Comparison of ENCODE assay signal across 6 cellular contexts in the genomic region with DNA sequence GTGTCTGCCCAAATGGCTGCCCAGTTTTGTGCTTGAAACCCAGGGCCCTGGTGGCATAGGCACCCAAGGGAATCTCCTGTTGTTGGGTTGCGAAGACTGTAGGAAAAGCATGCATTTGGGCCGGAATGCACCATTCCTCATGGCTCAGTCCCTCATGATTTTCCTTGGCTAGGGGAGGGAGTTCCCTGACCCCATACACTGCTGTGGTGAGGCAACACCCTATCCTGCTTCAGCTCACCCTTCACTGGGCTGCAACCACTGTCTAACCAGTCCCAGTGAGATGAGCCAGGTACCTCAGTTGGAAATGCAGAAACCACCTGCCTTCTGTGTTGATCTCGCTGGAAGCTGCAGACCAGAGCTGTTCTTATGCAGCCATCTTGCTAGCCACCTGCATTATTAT.
A peak's percentile ranks its signal among the peaks of the same experiment; 100 is the strongest.
DNase-seq lines count a peak whose midpoint lies in the region; ATAC-seq, FAIRE-seq and TF ChIP-seq lines count a peak whose summit lies in the region.
"Not testable (repeated sequence)": the region's sequence is repeated elsewhere in the genome, so short reads cannot be mapped to it uniquely, and the experiment has no call there.

No MANE protein-coding gene starts in this region.

- not testable (repeated sequence) for H3K4ac ChIP-seq in H1 (replicated peaks; ENCODE audit: insufficient read length, low read depth, low read length)

- not testable (repeated sequence) for H3K23me2 ChIP-seq in H1 (ENCODE audit: low read depth, low read length)

- not testable (repeated sequence) for H3F3A ChIP-seq in GM23338 (replicated peaks; ENCODE audit: low read depth)

- H3K4me1 ChIP-seq in GM23338 (ENCODE audit: insufficient read depth); HUES64 (ENCODE audit: insufficient read depth, low read length); H1 (replicated peaks in 1 of 4; ENCODE audit: control insufficient read depth in 3 of 4, insufficient read depth in 4 of 4, low read length in 3 of 4); iPS-18a (ENCODE audit: control insufficient read depth, low read depth, low read length); upper lobe of right lung: not testable (repeated sequence)
- H3K4me1 ChIP-seq in HepG2 (ENCODE audit: insufficient read depth, low read length), result peaks cover 14% of the 10 kb centered on the region

- H3K27me3 Mint-ChIP-seq in GM23338 (ENCODE audit: insufficient read depth, low read depth, poor library complexity), result not testable (repeated sequence)

- H3K9me2 ChIP-seq in GM23338 (ENCODE audit: insufficient read depth), result not testable (repeated sequence)

- ATAC-seq in GM23338 (peak; percentile 80), HepG2 (peak; percentile 26; the same call in 2 of the 3 replicates), upper lobe of right lung (peak; percentile 30)

- H3K79me2 ChIP-seq in GM23338 (replicated peaks; ENCODE audit: insufficient read depth); H1 (ENCODE audit: control insufficient read depth in 1 of 2, insufficient read depth in 2 of 2, low read length in 2 of 2); HepG2 (ENCODE audit: insufficient read depth, low read length): not testable (repeated sequence)

- H3K79me1 ChIP-seq in H1 (ENCODE audit: low read depth, low read length), result not testable (repeated sequence)

- not testable (repeated sequence) for H3K18ac ChIP-seq in H1 (ENCODE audit: extremely low read depth, low read length)

- TF ChIP-seq RAD21 in H1 (IDR thresholded peaks at IDR 0.05 in 1 of 2, conservative IDR thresholded peaks at IDR 0.05 in 1 of 2; ENCODE audit: low read depth in 2 of 2, low read length in 2 of 2); HepG2 (CRISPR knock-in tag; IDR thresholded peaks at IDR 0.05): not testable (repeated sequence)

- H3K27ac Mint-ChIP-seq in GM23338, result not testable (repeated sequence)

- peaks cover 21% of the 10 kb centered on the region for H3K4me1 Mint-ChIP-seq in GM23338

- TF ChIP-seq POLR2A in H1 (IDR thresholded peaks at IDR 0.05; ENCODE audit: control extremely low read depth in 1 of 2, low read depth in 2 of 2, low read length in 2 of 2); HepG2 (IDR thresholded peaks at IDR 0.05; ENCODE audit: insufficient read depth in 1 of 2, low read depth in 2 of 2, low read length in 2 of 2): not testable (repeated sequence)

- TF ChIP-seq CTCF in GM23338 (conservative IDR thresholded peaks at IDR 0.05; ENCODE audit: low read depth in 2 of 2); H1 (IDR thresholded peaks at IDR 0.05; ENCODE audit: control extremely low read depth in 1 of 3, insufficient read depth in 1 of 3, low read depth in 1 of 3, low read length in 3 of 3); HepG2 (CRISPR knock-in tag; IDR thresholded peaks at IDR 0.05); upper lobe of right lung (IDR thresholded peaks at IDR 0.05): not testable (repeated sequence)

- H2AK5ac ChIP-seq in H1 (ENCODE audit: low read depth, low read length), result not testable (repeated sequence)

- POLR2A ChIA-PET in H1 (lab: Charles Lee; ENCODE audit: partially characterized antibody); HepG2 (lab: Yijun Ruan, JAX): not testable (repeated sequence)

- not testable (repeated sequence) for H3K14ac ChIP-seq in H1 (ENCODE audit: insufficient read length)

- not testable (repeated sequence) for TF ChIP-seq EP300 in H1 (IDR thresholded peaks at IDR 0.05; ENCODE audit: borderline replicate concordance in 1 of 2, low read depth in 2 of 2, low read length in 2 of 2); HepG2 (IDR thresholded peaks at IDR 0.05; ENCODE audit: low read depth in 2 of 2, low read length in 2 of 2); HepG2 (CRISPR knock-in tag; IDR thresholded peaks at IDR 0.05; ENCODE audit: borderline replicate concordance)

- in situ Hi-C loops in HepG2 (cut with HindIII; ENCODE audit: extremely low pct_ligation_motif_present, low pct_unique_long_range_greater_than_20kb), result not testable (repeated sequence)

- H4K20me1 ChIP-seq in GM23338 (replicated peaks; ENCODE audit: insufficient read depth); H1 (replicated peaks in 1 of 2; ENCODE audit: control insufficient read depth in 1 of 2, insufficient read depth in 2 of 2, low read length in 2 of 2); HepG2 (ENCODE audit: insufficient read depth, low read length): not testable (repeated sequence)

- peak overlapping the region; percentile 29; the same call in 1 of the 2 replicates for H3K9ac ChIP-seq in HUES64 (ENCODE audit: low read depth, low read length)
- H3K9ac ChIP-seq in H1 (replicated peaks in 1 of 4; ENCODE audit: extremely low read depth in 1 of 4, low read depth in 3 of 4, low read length in 3 of 4); iPS-18a (ENCODE audit: low read length); HepG2 (ENCODE audit: insufficient read depth, low read depth, low read length): not testable (repeated sequence)

- WGBS in HUES64, result 76% methylated on average over 3 of the region's 3 CpGs
- 72% methylated on average over 3 of the region's 3 CpGs; no CpG with 5 or more reads in 1 of the 2 experiments for WGBS in H1 (ENCODE audit: extremely low coverage in 1 of 2, insufficient coverage in 1 of 2, insufficient read length in 1 of 2, insufficient replicate concordance in 2 of 2, low coverage in 1 of 2, low lambda C conversion rate in 2 of 2, missing lambda C conversion rate in 1 of 2), 2 experiments
- WGBS in HepG2 (ENCODE audit: low lambda C conversion rate), result 71% methylated on average over 3 of the region's 3 CpGs

- not testable (repeated sequence) for H3K9me3 Mint-ChIP-seq in GM23338

- H2BK15ac ChIP-seq in H1 (ENCODE audit: low read length), result not testable (repeated sequence)

- H2BK12ac ChIP-seq in H1 (ENCODE audit: low read depth, low read length), result peak overlapping the region; percentile 60; the same call in 1 of the 2 replicates

- CTCF ChIA-PET in H1 (lab: Charles Lee; ENCODE audit: partially characterized antibody), result interaction anchor here (0.6 to 0.8 kb wide), 3 partner anchors 10 to 39 kb away, joined by 3 read pairs; no protein-coding TSS in a partner anchor
- CTCF ChIA-PET in HepG2 (lab: Yijun Ruan, JAX; ENCODE audit: low intra/inter-chr PET ratio, low total read pairs), result not testable (repeated sequence)

- H2BK5ac ChIP-seq in H1 (ENCODE audit: low read depth, low read length), result not testable (repeated sequence)

- not testable (repeated sequence) for H4K8ac ChIP-seq in H1 (ENCODE audit: extremely low read depth, insufficient read depth, low read length)

- not testable (repeated sequence) for H3K36me3 ChIP-seq in GM23338 (ENCODE audit: insufficient read depth); HUES64 (ENCODE audit: insufficient read depth, low read length); H1 (ENCODE audit: control insufficient read depth in 2 of 4, insufficient read depth in 4 of 4, low read length in 3 of 4); iPS-18a (ENCODE audit: control insufficient read depth, low read depth, low read length); HepG2 (replicated peaks in 1 of 2; ENCODE audit: control insufficient read depth in 1 of 2, insufficient read depth in 2 of 2, low read length in 2 of 2); upper lobe of right lung

- not testable (repeated sequence) for FAIRE-seq in H1 (lab: Jason Lieb, UNC); HepG2 (lab: Jason Lieb, UNC)

- H3K4me3 ChIP-seq in GM23338; HUES64 (ENCODE audit: low read length); H1 (ENCODE audit: extremely low read depth in 1 of 4, insufficient read depth in 2 of 4, low read depth in 3 of 4, low read length in 4 of 4); HepG2 (replicated peaks in 1 of 3; ENCODE audit: insufficient read depth in 1 of 3, low read depth in 2 of 3, low read length in 3 of 3); upper lobe of right lung: not testable (repeated sequence)
- peak overlapping the region; percentile 35 for H3K4me3 ChIP-seq in iPS-18a (ENCODE audit: low read length)

- H3K4me3 Mint-ChIP-seq in GM23338, result 0 out of 3 replicates have a peak overlapping the region, but pooled peaks have one; percentile 4

- DNase-seq in GM23338 (ENCODE audit: low spot score); H1 (ENCODE audit: low read depth in 1 of 2, low spot score in 2 of 2); HepG2 (ENCODE audit: low spot score); upper lobe of right lung: not testable (repeated sequence)

- BruUV-seq in HepG2 (replicated peaks; lab: Mats Ljungman, UMichigan), result not testable (repeated sequence)

- H2AFZ ChIP-seq in GM23338 (peak overlapping the region; percentile 93), H1 (ENCODE audit: low read length) (peak overlapping the region; percentile 80; the same call in 1 of the 2 replicates)
- H2AFZ ChIP-seq in HepG2 (ENCODE audit: low read length), result not testable (repeated sequence)

- not testable (repeated sequence) for H2BK20ac ChIP-seq in H1 (ENCODE audit: low read length)

- not testable (repeated sequence) for H3K23ac ChIP-seq in H1 (ENCODE audit: insufficient read length)

- not testable (repeated sequence) for H3K9me3 ChIP-seq in HUES64 (ENCODE audit: insufficient read depth, low read depth, low read length); H1 (ENCODE audit: insufficient read depth in 2 of 2, low read depth in 1 of 2, low read length in 1 of 2); iPS-18a (ENCODE audit: control insufficient read depth, low read depth, low read length); HepG2 (ENCODE audit: low read length); upper lobe of right lung

- H3K56ac ChIP-seq in H1 (replicated peaks; ENCODE audit: insufficient read length, low read depth, low read length), result not testable (repeated sequence)

- not testable (repeated sequence) for H2BK120ac ChIP-seq in H1 (replicated peaks; ENCODE audit: low read depth, low read length)

- not testable (repeated sequence) for H3K27ac ChIP-seq in GM23338 (ENCODE audit: low read depth); HUES64 (ENCODE audit: low read depth, low read length); H1 (ENCODE audit: low read depth, low read length); iPS-18a (ENCODE audit: low read length); HepG2 (ENCODE audit: extremely low read length, insufficient read depth, low read length); upper lobe of right lung

- H3K36me3 Mint-ChIP-seq in GM23338 (ENCODE audit: low read depth), result not testable (repeated sequence)

- H3K4me2 ChIP-seq in GM23338, result peak overlapping the region; percentile 69
- peak overlapping the region in 1 of 2 experiments; percentile 29; a peak in 1 of 4 replicates for H3K4me2 ChIP-seq in H1 (ENCODE audit: insufficient read depth in 1 of 2, low read depth in 2 of 2, low read length in 2 of 2)
- 0 out of 2 replicates have a peak overlapping the region, but pooled peaks have one; percentile 26 for H3K4me2 ChIP-seq in HepG2 (ENCODE audit: low read depth, low read length)

- H3K27me3 ChIP-seq in GM23338 (ENCODE audit: insufficient read depth); HUES64 (ENCODE audit: insufficient read depth, low read length); H1 (replicated peaks in 1 of 4; ENCODE audit: control insufficient read depth in 3 of 4, extremely low read depth in 1 of 4, insufficient read depth in 3 of 4, low read length in 3 of 4); iPS-18a (ENCODE audit: control insufficient read depth, insufficient read depth, low read length); HepG2 (ENCODE audit: control insufficient read depth in 1 of 2, insufficient read depth in 2 of 2, low read length in 2 of 2); upper lobe of right lung: not testable (repeated sequence)

- intact Hi-C loops in HepG2 (cut with micrococcal nuclease; ENCODE audit: unreplicated experiment); upper lobe of right lung (cut with DNase I): not testable (repeated sequence)

- not testable (repeated sequence) for H4K91ac ChIP-seq in H1 (replicated peaks; ENCODE audit: insufficient read length, low read length)

- H4K5ac ChIP-seq in H1 (ENCODE audit: insufficient read length, low read depth, low read length), result not testable (repeated sequence)

Comparison
In these comparisons a context has a peak if more than half of its experiments do, and no peak if none do; other contexts are left out.
1. ATAC-seq: peak in every context shown above with its lines; median percentile 80 in GM23338; 30 in upper lobe of right lung; 26 in HepG2.